Comparison of ENCODE assay signal across 8 cellular contexts in the genomic region with DNA sequence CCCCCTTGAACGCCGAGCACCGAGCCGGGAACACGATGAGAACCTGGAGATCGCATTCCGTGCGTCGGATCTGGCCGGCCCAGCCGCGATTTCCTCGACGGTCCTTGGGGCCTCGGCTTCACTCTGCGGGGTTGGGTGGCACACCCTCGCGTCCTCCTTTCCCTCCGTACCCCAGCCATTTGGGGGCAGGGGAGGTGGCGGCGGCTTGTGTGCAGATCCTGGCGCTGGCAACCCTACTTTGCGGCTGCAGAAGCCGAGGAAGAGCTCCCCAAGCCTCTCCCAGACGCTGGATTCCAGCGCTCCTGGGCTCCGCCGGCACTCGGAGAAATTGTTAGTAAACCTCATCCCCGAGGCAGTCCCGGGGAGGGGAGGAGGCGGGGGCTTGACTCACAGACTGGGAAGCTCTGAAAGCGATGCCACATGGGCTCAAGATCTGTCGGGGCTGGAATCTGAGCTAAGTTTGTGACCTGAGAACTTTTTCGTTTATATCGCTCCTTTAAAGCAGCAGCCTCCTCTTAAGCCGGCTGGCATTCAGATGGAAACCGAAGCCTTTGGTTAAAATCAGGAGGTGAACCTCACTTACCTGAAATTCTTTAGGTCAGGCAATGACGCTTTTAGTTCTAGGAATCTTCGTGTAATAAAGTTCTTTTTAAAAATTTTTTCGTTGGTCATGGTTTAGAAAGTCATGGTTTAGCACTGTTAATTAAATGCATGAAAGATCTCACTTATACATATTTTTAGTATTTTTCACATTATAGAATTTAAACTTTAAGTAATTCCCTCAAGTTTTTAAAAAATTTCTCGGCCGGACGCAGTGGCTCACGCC.
DNase-seq lines count a peak whose midpoint lies in the region; ATAC-seq and TF ChIP-seq lines count a peak whose summit lies in the region.

No MANE protein-coding gene starts in this region.

- no peak for TF ChIP-seq CTCF in coronary artery (IDR thresholded peaks at IDR 0.05)

- peak overlapping the region; percentile 93 to 96 for H3K27ac ChIP-seq in coronary artery
- H3K27ac ChIP-seq in layer of hippocampus (ENCODE audit: low read depth, low read length), result peak overlapping the region; percentile 77

- peak; percentile 71 for DNase-seq in D341Med (ENCODE audit: low spot score)
- DNase-seq in UCSD-AML1 (lab: John Stamatoyannopoulos, UW; ENCODE audit: unreplicated experiment), result peak; percentile 68
- DNase-seq in coronary artery (ENCODE audit: low spot score), result peak; percentile 90
- DNase-seq in stimulated activated CD4-positive, alpha-beta T cell treated with anti-CD3 and anti-CD28 coated beads, Interleukin-15, amount 100 ng/mL, for 24 hours, result peak; percentile 49
- no peak for DNase-seq in COLO829 (ENCODE audit: low spot score)

- ATAC-seq in GM19463 (IDR thresholded peaks at IDR 0.05; ENCODE audit: unreplicated experiment), result peak; percentile 8
- peak; percentile 10 for ATAC-seq in HG03571 (IDR thresholded peaks at IDR 0.05; ENCODE audit: unreplicated experiment)

- no peaks in the 10 kb centered on the region for H3K27me3 ChIP-seq in layer of hippocampus (ENCODE audit: control insufficient read depth, insufficient read depth, low read length)

- peak overlapping the region; percentile 87 for H3K4me3 ChIP-seq in coronary artery
